Comparison of ENCODE assay signal across 8 cellular contexts in genomic region chr17:4806770-4807533, GRCh38. TPM values are rescaled to one million over a fixed set of nuclear protein-coding genes. Genes with fewer than 3 reads are reported as not detected.
DNase-seq lines count a peak whose midpoint lies in the region; ATAC-seq and TF ChIP-seq lines count a peak whose summit lies in the region.

Gene PLD2 (plus strand): TSS chr17:4807152. CDS start chr17:4807773, 621 bp downstream.

- H3K27me3 ChIP-seq in A673 (replicated peaks; ENCODE audit: insufficient read depth, low read depth, low read length, poor library complexity), result no peaks in the 10 kb centered on the region

- H3K4me3 ChIP-seq in A673 (ENCODE audit: low read depth, low read length, poor library complexity, severe bottlenecking), result peak within 1 kb of the TSS; percentile 74

- H3K36me3 ChIP-seq in A673 (ENCODE audit: insufficient read depth, low read length, poor library complexity, severe bottlenecking), result no peaks in the 10 kb centered on the region

- BruUV-seq in A673 (replicated peaks; lab: Mats Ljungman, UMichigan), result no TSS peak

- intact Hi-C loops in A673 (cut with micrococcal nuclease; ENCODE audit: unreplicated experiment), result no loop called here

- no peaks in the 10 kb centered on the region for H3K27me3 Mint-ChIP-seq in activated CD4-positive, alpha-beta T cell treated with anti-CD3 and anti-CD28 coated beads, Interleukin-2, amount 10 ng/mL, durations not matched to agents 7 days and 5 days

- peak within 1 kb of the TSS; percentile 77 for H3K4me3 Mint-ChIP-seq in activated CD4-positive, alpha-beta T cell treated with anti-CD3 and anti-CD28 coated beads, Interleukin-2, amount 10 ng/mL, durations not matched to agents 7 days and 5 days

- H3K27ac ChIP-seq in A673 (ENCODE audit: low read depth, low read length, poor library complexity, severe bottlenecking), result peak within 1 kb of the TSS; percentile 68

- H3K9me3 ChIP-seq in A673 (ENCODE audit: low read depth, low read length, poor library complexity, severe bottlenecking), result no peaks in the 10 kb centered on the region

- peak; percentile 79 for ATAC-seq in GM18519 (IDR thresholded peaks at IDR 0.05; ENCODE audit: low FRiP score, unreplicated experiment)
- peak; percentile 84 for ATAC-seq in HG03064 (IDR thresholded peaks at IDR 0.05; ENCODE audit: low read depth, unreplicated experiment)
- peak; percentile 95 for ATAC-seq in left lobe of liver

- DNase-seq in A673 (ENCODE audit: low spot score) (peak; percentile 89), NCI-H510A (lab: John Stamatoyannopoulos, UW) (peak; percentile 78), dedifferentiated amniotic fluid mesenchymal stem cell (ENCODE audit: extremely low spot score) (peak; percentile 54), left lobe of liver (ENCODE audit: low spot score) (peak; percentile 92)
- peak; percentile 89 for DNase-seq in activated CD4-positive, alpha-beta T cell treated with anti-CD3 and anti-CD28 coated beads, Interleukin-2, amount 10 ng/mL, durations not matched to agents 7 days and 5 days
- peak; percentile 85 for DNase-seq in stimulated activated CD4-positive, alpha-beta T cell treated with anti-CD3 and anti-CD28 coated beads, Interleukin-1b, Interleukin-23, amount 100 ng/mL, for 48 hours

- peaks cover 3% of the 10 kb centered on the region for H3K36me3 Mint-ChIP-seq in activated CD4-positive, alpha-beta T cell treated with anti-CD3 and anti-CD28 coated beads, Interleukin-2, amount 10 ng/mL, durations not matched to agents 7 days and 5 days (ENCODE audit: low read depth)

- H3K4me1 Mint-ChIP-seq in activated CD4-positive, alpha-beta T cell treated with anti-CD3 and anti-CD28 coated beads, Interleukin-2, amount 10 ng/mL, durations not matched to agents 7 days and 5 days, result peaks cover 22% of the 10 kb centered on the region

- POLR2A ChIA-PET in A673 (lab: Charles Lee; ENCODE audit: low non-redundant PET), result no interaction called here
- POLR2A ChIA-PET in activated CD4-positive, alpha-beta T cell treated with anti-CD3 and anti-CD28 coated beads, Interleukin-2, amount 10 ng/mL, durations not matched to agents 7 days and 5 days (lab: Charles Lee), result interaction anchor here (0.8 to 0.9 kb wide), 2 partner anchors 11 to 103 kb away, joined by 3 read pairs; partner anchors contain the start of genes PELP1 and PSMB6

- CTCF ChIA-PET in A673 (lab: Charles Lee), result no interaction called here
- CTCF ChIA-PET in activated CD4-positive, alpha-beta T cell treated with anti-CD3 and anti-CD28 coated beads, Interleukin-2, amount 10 ng/mL, durations not matched to agents 7 days and 5 days (lab: Charles Lee), result interaction anchor here (0.6 to 3.3 kb wide), 3 partner anchors 17 to 85 kb away, joined by 3 to 20 read pairs (median 5); no protein-coding TSS in a partner anchor

- no peaks in the 10 kb centered on the region for H3K9me3 Mint-ChIP-seq in activated CD4-positive, alpha-beta T cell treated with anti-CD3 and anti-CD28 coated beads, Interleukin-2, amount 10 ng/mL, durations not matched to agents 7 days and 5 days

- no peak for TF ChIP-seq CTCF in A673 (conservative IDR thresholded peaks at IDR 0.05; ENCODE audit: low read depth, low read length)

- H3K4me1 ChIP-seq in A673 (ENCODE audit: insufficient read depth, low read length, poor library complexity, severe bottlenecking), result peaks cover 4% of the 10 kb centered on the region

- peak within 1 kb of the TSS; percentile 75 for H3K27ac Mint-ChIP-seq in activated CD4-positive, alpha-beta T cell treated with anti-CD3 and anti-CD28 coated beads, Interleukin-2, amount 10 ng/mL, durations not matched to agents 7 days and 5 days

RNA-seq across cellular contexts. Expression of gene PLD2, which starts in this region (rescaled TPM):
- total RNA-seq in A673 (2021) (20.1 and 31.7 TPM in 2 replicates), left lobe of liver (8.5 TPM)
- total RNA-seq in activated CD4-positive, alpha-beta T cell treated with anti-CD3 and anti-CD28 coated beads, Interleukin-2, amount 10 ng/mL, durations not matched to agents 7 days and 5 days, result 10 to 100 TPM; 16.6 to 17.3 TPM

Comparison
In these comparisons a context has a peak if more than half of its experiments do, and no peak if none do; other contexts are left out.
1. Peak in every context shown above with its lines: DNase-seq, ATAC-seq, H3K4me3 ChIP-seq and H3K27ac ChIP-seq.